In genomic region chr3:14775574-14775973, GRCh38 we compare ENCODE assay signal across 1 cellular context.
TF ChIP-seq lines count a peak whose summit lies in the region.

No MANE protein-coding gene starts in this region.

TF ChIP-seq in WTC11, 78 proteins besides CTCF, POLR2A, EP300 and RAD21 (continued from another document):
- TF ChIP-seq AFF4 (CRISPR knock-in tag; IDR thresholded peaks at IDR 0.05; ENCODE audit: borderline replicate concordance), result no peak
